Comparison of ENCODE assay signal across 26 cellular contexts in the genomic region with DNA sequence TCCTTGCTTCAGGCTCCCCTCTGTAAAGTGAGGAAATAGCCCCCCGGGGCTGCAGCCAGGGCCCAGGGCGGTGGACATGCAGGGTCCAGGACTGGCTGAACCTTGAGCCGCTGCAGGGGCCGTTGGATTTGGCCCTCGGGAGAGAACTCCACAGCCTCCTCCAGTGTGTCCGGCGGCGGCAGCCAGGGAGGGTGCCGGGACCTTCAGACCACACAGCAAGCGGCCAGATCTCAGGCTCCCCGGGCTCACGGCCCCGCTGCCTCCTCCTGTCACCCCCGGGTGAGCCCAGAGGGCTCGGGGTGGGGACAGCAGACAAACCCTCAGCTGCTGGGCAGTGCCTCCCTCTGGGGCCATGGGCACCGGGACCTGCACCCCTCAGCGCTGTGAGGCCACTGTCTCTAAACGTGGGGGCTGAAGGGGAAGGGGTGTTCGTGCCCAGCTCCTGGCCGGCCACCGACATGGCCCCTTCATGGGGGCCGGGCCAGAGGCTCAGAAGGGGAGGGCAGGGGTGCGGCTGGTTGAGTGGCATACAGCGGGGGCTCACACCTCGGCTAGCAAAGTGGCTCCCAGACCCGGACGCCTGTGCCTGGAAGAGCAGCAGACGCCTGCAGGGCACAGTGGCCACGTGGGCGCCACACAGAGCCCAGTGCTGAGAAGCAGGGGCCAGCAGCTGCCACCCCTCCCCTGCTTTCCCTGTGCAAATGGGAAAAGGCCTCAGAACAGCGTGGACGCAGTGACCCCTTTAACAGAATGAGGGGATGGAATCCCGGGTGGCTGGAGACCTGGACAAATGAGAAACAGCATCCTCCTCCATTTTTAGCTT.
"Had no signal": no experiment of that assay in that cellular context is flagged by ENCODE, and none has a peak within 500 bp of the region (broad histone marks: within the 10 kb centered on the region; RNA-seq: fewer than 3 reads in every experiment).

No MANE protein-coding gene starts in this region.

- H3K36me3 ChIP-seq: esophagus muscularis mucosa, gastroesophageal sphincter, heart left ventricle, prostate gland, spleen, tibial artery had no signal

- H3K9me3 ChIP-seq: esophagus muscularis mucosa, gastroesophageal sphincter, heart left ventricle, prostate gland, spleen, testis, tibial artery had no signal

- H3K4me1 Mint-ChIP-seq: memory B cell, neural crest cell had no signal

- H3K4me3 Mint-ChIP-seq: memory B cell; natural killer cell; neural crest cell; stimulated activated naive B cell treated with anti-CD40 and anti-IgM and Interleukin-4, amounts not matched to agents 10 μg/mL and 1 μg/mL and 100 μg/mL, for 72 hours; type B pancreatic cell had no signal

- FAIRE-seq: endothelial cell of umbilical vein, kidney, urothelium cell line had no signal

- H3K4me2 ChIP-seq: hepatocyte had no signal

- DNase-seq: dermis blood vessel endothelial cell; effector memory CD4-positive, alpha-beta T cell; foreskin keratinocyte; heart left ventricle; kidney; natural killer cell; spleen; stimulated activated CD4-positive, alpha-beta T cell treated with anti-CD3 and anti-CD28 coated beads, Interleukin-4, amount 100 ng/mL, for 4 hours; stimulated activated naive B cell treated with anti-CD40 and anti-IgM and Interleukin-4, amounts not matched to agents 10 μg/mL and 1 μg/mL and 100 μg/mL, for 72 hours; substantia nigra; testis; tibial artery had no signal

- H3K9me3 Mint-ChIP-seq: natural killer cell, neural crest cell, type B pancreatic cell had no signal

- H3K27ac Mint-ChIP-seq: memory B cell; natural killer cell; stimulated activated naive B cell treated with anti-CD40 and anti-IgM and Interleukin-4, amounts not matched to agents 10 μg/mL and 1 μg/mL and 100 μg/mL, for 72 hours; type B pancreatic cell had no signal

- H3K4me3 ChIP-seq: coronary artery, esophagus muscularis mucosa, gastroesophageal sphincter, heart left ventricle, hepatocyte, lung, prostate gland, skin epidermis, spleen, testis, tibial artery had no signal

- H3K27me3 ChIP-seq: hepatocyte, testis had no signal

- H3K79me2 ChIP-seq: hepatocyte had no signal

- H3K36me3 Mint-ChIP-seq: natural killer cell, type B pancreatic cell had no signal

- ATAC-seq: foreskin keratinocyte; gastroesophageal sphincter; heart left ventricle; left lobe of liver; natural killer cell; right cardiac atrium; stimulated activated naive B cell treated with anti-CD40 and anti-IgM and Interleukin-4, amounts not matched to agents 10 μg/mL and 1 μg/mL and 100 μg/mL, for 72 hours had no signal

- H3K27ac ChIP-seq: coronary artery, esophagus muscularis mucosa, foreskin keratinocyte, gastroesophageal sphincter, heart left ventricle, hepatocyte, prostate gland, skin epidermis, spleen, testis, tibial artery had no signal

- H3K4me1 ChIP-seq: foreskin keratinocyte, gastroesophageal sphincter, heart left ventricle, prostate gland, testis had no signal

- H2AFZ ChIP-seq: hepatocyte had no signal
